Comparison of ENCODE assay signal across 1 cellular context in the genomic region with DNA sequence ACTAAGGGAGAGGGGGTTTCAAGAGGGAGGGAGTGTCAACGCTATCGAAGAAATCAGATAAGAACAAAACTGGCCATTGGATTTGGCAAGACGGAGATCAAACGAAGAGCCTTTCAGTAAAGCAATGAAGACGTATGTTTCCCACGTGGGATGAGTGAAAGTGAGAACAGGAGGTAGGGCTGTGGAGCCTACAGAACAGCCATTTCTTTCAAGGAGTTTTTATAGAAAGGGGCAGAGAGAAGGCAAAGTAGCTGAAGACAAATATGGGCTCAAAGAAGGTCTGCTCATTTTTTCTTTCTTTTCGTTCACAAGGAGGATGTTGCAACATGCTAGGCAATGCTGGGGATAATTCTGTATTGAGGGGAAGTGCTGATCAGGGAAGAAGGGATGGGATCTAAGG.
A peak's percentile ranks its signal among the peaks of the same experiment; 100 is the strongest.
TF ChIP-seq lines count a peak whose summit lies in the region.

No MANE protein-coding gene starts in this region.

TF ChIP-seq in GM12878, 131 proteins besides CTCF, POLR2A, EP300 and RAD21 (continued from another document and continues in another):
- TF ChIP-seq, protein P1, sequence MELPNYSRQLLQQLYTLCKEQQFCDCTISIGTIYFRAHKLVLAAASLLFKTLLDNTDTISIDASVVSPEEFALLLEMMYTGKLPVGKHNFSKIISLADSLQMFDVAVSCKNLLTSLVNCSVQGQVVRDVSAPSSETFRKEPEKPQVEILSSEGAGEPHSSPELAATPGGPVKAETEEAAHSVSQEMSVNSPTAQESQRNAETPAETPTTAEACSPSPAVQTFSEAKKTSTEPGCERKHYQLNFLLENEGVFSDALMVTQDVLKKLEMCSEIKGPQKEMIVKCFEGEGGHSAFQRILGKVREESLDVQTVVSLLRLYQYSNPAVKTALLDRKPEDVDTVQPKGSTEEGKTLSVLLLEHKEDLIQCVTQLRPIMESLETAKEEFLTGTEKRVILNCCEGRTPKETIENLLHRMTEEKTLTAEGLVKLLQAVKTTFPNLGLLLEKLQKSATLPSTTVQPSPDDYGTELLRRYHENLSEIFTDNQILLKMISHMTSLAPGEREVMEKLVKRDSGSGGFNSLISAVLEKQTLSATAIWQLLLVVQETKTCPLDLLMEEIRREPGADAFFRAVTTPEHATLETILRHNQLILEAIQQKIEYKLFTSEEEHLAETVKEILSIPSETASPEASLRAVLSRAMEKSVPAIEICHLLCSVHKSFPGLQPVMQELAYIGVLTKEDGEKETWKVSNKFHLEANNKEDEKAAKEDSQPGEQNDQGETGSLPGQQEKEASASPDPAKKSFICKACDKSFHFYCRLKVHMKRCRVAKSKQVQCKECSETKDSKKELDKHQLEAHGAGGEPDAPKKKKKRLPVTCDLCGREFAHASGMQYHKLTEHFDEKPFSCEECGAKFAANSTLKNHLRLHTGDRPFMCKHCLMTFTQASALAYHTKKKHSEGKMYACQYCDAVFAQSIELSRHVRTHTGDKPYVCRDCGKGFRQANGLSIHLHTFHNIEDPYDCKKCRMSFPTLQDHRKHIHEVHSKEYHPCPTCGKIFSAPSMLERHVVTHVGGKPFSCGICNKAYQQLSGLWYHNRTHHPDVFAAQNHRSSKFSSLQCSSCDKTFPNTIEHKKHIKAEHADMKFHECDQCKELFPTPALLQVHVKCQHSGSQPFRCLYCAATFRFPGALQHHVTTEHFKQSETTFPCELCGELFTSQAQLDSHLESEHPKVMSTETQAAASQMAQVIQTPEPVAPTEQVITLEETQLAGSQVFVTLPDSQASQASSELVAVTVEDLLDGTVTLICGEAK (IDR thresholded peaks at IDR 0.05; ENCODE audit: borderline replicate concordance) = no peak
- TF ChIP-seq, protein P2, sequence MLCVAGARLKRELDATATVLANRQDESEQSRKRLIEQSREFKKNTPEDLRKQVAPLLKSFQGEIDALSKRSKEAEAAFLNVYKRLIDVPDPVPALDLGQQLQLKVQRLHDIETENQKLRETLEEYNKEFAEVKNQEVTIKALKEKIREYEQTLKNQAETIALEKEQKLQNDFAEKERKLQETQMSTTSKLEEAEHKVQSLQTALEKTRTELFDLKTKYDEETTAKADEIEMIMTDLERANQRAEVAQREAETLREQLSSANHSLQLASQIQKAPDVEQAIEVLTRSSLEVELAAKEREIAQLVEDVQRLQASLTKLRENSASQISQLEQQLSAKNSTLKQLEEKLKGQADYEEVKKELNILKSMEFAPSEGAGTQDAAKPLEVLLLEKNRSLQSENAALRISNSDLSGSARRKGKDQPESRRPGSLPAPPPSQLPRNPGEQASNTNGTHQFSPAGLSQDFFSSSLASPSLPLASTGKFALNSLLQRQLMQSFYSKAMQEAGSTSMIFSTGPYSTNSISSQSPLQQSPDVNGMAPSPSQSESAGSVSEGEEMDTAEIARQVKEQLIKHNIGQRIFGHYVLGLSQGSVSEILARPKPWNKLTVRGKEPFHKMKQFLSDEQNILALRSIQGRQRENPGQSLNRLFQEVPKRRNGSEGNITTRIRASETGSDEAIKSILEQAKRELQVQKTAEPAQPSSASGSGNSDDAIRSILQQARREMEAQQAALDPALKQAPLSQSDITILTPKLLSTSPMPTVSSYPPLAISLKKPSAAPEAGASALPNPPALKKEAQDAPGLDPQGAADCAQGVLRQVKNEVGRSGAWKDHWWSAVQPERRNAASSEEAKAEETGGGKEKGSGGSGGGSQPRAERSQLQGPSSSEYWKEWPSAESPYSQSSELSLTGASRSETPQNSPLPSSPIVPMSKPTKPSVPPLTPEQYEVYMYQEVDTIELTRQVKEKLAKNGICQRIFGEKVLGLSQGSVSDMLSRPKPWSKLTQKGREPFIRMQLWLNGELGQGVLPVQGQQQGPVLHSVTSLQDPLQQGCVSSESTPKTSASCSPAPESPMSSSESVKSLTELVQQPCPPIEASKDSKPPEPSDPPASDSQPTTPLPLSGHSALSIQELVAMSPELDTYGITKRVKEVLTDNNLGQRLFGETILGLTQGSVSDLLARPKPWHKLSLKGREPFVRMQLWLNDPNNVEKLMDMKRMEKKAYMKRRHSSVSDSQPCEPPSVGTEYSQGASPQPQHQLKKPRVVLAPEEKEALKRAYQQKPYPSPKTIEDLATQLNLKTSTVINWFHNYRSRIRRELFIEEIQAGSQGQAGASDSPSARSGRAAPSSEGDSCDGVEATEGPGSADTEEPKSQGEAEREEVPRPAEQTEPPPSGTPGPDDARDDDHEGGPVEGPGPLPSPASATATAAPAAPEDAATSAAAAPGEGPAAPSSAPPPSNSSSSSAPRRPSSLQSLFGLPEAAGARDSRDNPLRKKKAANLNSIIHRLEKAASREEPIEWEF (IDR thresholded peaks at IDR 0.05; ENCODE audit: insufficient replicate concordance, low read depth, low read length) = peak; percentile 9
- TF ChIP-seq CHD2 (IDR thresholded peaks at IDR 0.05; ENCODE audit: borderline replicate concordance, low read depth, low read length) (no peak), BHLHE40 (IDR thresholded peaks at IDR 0.05; ENCODE audit: borderline replicate concordance in 1 of 2, low read depth in 2 of 2, low read length in 1 of 2) (peak in 1 of 2 experiments; percentile 17; a peak in 1 of 4 replicates), POLR2AphosphoS5 (IDR thresholded peaks at IDR 0.05; ENCODE audit: low read length) (no peak), RAD51 (IDR thresholded peaks at IDR 0.05) (peak; percentile 59), SP1 (IDR thresholded peaks at IDR 0.05; ENCODE audit: low read depth, low read length) (peak; percentile 6), ZZZ3 (IDR thresholded peaks at IDR 0.05; ENCODE audit: control insufficient read depth, insufficient read length, low read depth) (no peak), YBX1 (IDR thresholded peaks at IDR 0.05) (no peak), SMAD1 (IDR thresholded peaks at IDR 0.05; ENCODE audit: low read depth, partially characterized antibody) (no peak), NFIC (IDR thresholded peaks at IDR 0.05; ENCODE audit: low read depth, low read length) (peak; percentile 60; the same call in 1 of the 2 replicates), SUPT20H (IDR thresholded peaks at IDR 0.05; ENCODE audit: borderline replicate concordance, control insufficient read depth, low read depth, low read length) (no peak), MXI1 (IDR thresholded peaks at IDR 0.05; ENCODE audit: low read depth, low read length) (0 out of 2 replicates have a peak, but pooled peaks have one; percentile 27), FOXM1 (IDR thresholded peaks at IDR 0.05; ENCODE audit: low read depth, low read length) (peak; percentile 15; the same call in 1 of the 2 replicates), SMAD5 (IDR thresholded peaks at IDR 0.05; ENCODE audit: low read depth) (peak; percentile 71; the same call in 1 of the 2 replicates), BACH1 (IDR thresholded peaks at IDR 0.05; ENCODE audit: borderline replicate concordance) (no peak), SPI1 (IDR thresholded peaks at IDR 0.05; ENCODE audit: borderline replicate concordance, insufficient read depth, low read depth, low read length) (peak; percentile 18; the same call in 1 of the 2 replicates), NR2F1 (conservative IDR thresholded peaks at IDR 0.05) (0 out of 2 replicates have a peak, but pooled peaks have one; percentile 6), HDAC2 (IDR thresholded peaks at IDR 0.05) (no peak), CREM (IDR thresholded peaks at IDR 0.05; ENCODE audit: low read depth) (peak; percentile 67), CBX3 (IDR thresholded peaks at IDR 0.05; ENCODE audit: borderline replicate concordance, low read depth) (no peak)
- TF ChIP-seq, protein P3, sequence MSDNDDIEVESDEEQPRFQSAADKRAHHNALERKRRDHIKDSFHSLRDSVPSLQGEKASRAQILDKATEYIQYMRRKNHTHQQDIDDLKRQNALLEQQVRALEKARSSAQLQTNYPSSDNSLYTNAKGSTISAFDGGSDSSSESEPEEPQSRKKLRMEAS (IDR thresholded peaks at IDR 0.05; ENCODE audit: low read depth, low read length) = 0 out of 2 replicates have a peak, but pooled peaks have one; percentile 38
- TF ChIP-seq, protein P4, sequence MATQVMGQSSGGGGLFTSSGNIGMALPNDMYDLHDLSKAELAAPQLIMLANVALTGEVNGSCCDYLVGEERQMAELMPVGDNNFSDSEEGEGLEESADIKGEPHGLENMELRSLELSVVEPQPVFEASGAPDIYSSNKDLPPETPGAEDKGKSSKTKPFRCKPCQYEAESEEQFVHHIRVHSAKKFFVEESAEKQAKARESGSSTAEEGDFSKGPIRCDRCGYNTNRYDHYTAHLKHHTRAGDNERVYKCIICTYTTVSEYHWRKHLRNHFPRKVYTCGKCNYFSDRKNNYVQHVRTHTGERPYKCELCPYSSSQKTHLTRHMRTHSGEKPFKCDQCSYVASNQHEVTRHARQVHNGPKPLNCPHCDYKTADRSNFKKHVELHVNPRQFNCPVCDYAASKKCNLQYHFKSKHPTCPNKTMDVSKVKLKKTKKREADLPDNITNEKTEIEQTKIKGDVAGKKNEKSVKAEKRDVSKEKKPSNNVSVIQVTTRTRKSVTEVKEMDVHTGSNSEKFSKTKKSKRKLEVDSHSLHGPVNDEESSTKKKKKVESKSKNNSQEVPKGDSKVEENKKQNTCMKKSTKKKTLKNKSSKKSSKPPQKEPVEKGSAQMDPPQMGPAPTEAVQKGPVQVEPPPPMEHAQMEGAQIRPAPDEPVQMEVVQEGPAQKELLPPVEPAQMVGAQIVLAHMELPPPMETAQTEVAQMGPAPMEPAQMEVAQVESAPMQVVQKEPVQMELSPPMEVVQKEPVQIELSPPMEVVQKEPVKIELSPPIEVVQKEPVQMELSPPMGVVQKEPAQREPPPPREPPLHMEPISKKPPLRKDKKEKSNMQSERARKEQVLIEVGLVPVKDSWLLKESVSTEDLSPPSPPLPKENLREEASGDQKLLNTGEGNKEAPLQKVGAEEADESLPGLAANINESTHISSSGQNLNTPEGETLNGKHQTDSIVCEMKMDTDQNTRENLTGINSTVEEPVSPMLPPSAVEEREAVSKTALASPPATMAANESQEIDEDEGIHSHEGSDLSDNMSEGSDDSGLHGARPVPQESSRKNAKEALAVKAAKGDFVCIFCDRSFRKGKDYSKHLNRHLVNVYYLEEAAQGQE (IDR thresholded peaks at IDR 0.05; ENCODE audit: low read depth, low read length) = no peak
- TF ChIP-seq, protein P5, sequence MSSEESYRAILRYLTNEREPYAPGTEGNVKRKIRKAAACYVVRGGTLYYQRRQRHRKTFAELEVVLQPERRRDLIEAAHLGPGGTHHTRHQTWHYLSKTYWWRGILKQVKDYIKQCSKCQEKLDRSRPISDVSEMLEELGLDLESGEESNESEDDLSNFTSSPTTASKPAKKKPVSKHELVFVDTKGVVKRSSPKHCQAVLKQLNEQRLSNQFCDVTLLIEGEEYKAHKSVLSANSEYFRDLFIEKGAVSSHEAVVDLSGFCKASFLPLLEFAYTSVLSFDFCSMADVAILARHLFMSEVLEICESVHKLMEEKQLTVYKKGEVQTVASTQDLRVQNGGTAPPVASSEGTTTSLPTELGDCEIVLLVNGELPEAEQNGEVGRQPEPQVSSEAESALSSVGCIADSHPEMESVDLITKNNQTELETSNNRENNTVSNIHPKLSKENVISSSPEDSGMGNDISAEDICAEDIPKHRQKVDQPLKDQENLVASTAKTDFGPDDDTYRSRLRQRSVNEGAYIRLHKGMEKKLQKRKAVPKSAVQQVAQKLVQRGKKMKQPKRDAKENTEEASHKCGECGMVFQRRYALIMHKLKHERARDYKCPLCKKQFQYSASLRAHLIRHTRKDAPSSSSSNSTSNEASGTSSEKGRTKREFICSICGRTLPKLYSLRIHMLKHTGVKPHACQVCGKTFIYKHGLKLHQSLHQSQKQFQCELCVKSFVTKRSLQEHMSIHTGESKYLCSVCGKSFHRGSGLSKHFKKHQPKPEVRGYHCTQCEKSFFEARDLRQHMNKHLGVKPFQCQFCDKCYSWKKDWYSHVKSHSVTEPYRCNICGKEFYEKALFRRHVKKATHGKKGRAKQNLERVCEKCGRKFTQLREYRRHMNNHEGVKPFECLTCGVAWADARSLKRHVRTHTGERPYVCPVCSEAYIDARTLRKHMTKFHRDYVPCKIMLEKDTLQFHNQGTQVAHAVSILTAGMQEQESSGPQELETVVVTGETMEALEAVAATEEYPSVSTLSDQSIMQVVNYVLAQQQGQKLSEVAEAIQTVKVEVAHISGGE (CRISPR knock-in tag; IDR thresholded peaks at IDR 0.05) = no peak
- TF ChIP-seq, protein P6, sequence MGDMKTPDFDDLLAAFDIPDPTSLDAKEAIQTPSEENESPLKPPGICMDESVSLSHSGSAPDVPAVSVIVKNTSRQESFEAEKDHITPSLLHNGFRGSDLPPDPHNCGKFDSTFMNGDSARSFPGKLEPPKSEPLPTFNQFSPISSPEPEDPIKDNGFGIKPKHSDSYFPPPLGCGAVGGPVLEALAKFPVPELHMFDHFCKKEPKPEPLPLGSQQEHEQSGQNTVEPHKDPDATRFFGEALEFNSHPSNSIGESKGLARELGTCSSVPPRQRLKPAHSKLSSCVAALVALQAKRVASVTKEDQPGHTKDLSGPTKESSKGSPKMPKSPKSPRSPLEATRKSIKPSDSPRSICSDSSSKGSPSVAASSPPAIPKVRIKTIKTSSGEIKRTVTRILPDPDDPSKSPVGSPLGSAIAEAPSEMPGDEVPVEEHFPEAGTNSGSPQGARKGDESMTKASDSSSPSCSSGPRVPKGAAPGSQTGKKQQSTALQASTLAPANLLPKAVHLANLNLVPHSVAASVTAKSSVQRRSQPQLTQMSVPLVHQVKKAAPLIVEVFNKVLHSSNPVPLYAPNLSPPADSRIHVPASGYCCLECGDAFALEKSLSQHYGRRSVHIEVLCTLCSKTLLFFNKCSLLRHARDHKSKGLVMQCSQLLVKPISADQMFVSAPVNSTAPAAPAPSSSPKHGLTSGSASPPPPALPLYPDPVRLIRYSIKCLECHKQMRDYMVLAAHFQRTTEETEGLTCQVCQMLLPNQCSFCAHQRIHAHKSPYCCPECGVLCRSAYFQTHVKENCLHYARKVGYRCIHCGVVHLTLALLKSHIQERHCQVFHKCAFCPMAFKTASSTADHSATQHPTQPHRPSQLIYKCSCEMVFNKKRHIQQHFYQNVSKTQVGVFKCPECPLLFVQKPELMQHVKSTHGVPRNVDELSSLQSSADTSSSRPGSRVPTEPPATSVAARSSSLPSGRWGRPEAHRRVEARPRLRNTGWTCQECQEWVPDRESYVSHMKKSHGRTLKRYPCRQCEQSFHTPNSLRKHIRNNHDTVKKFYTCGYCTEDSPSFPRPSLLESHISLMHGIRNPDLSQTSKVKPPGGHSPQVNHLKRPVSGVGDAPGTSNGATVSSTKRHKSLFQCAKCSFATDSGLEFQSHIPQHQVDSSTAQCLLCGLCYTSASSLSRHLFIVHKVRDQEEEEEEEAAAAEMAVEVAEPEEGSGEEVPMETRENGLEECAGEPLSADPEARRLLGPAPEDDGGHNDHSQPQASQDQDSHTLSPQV (IDR thresholded peaks at IDR 0.05) = no peak
- TF ChIP-seq, protein P7, sequence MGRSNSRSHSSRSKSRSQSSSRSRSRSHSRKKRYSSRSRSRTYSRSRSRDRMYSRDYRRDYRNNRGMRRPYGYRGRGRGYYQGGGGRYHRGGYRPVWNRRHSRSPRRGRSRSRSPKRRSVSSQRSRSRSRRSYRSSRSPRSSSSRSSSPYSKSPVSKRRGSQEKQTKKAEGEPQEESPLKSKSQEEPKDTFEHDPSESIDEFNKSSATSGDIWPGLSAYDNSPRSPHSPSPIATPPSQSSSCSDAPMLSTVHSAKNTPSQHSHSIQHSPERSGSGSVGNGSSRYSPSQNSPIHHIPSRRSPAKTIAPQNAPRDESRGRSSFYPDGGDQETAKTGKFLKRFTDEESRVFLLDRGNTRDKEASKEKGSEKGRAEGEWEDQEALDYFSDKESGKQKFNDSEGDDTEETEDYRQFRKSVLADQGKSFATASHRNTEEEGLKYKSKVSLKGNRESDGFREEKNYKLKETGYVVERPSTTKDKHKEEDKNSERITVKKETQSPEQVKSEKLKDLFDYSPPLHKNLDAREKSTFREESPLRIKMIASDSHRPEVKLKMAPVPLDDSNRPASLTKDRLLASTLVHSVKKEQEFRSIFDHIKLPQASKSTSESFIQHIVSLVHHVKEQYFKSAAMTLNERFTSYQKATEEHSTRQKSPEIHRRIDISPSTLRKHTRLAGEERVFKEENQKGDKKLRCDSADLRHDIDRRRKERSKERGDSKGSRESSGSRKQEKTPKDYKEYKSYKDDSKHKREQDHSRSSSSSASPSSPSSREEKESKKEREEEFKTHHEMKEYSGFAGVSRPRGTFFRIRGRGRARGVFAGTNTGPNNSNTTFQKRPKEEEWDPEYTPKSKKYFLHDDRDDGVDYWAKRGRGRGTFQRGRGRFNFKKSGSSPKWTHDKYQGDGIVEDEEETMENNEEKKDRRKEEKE (IDR thresholded peaks at IDR 0.05) = no peak
